ENCODE assay signal across 20 cellular contexts in genomic region chr6:32402812-32403211, GRCh38. TPM values are rescaled to one million over a fixed set of nuclear protein-coding genes. Genes with fewer than 3 reads are reported as not detected.
DNase-seq lines count a peak whose midpoint lies in the region; ATAC-seq, FAIRE-seq and TF ChIP-seq lines count a peak whose summit lies in the region.
"Had no signal": no experiment of that assay in that cellular context is flagged by ENCODE, and none has a peak within 500 bp of the region (broad histone marks: within the 10 kb centered on the region; RNA-seq: fewer than 3 reads in every experiment).

No MANE protein-coding gene starts in this region.

- H2BK15ac ChIP-seq in H9 (ENCODE audit: low read depth, low read length) = no peak overlapping the region

- H3K27me3 Mint-ChIP-seq in H9 (ENCODE audit: low read depth) (peaks cover 10% of the 10 kb centered on the region), neural progenitor cell (ENCODE audit: insufficient read depth, low read depth) (no peaks in the 10 kb centered on the region)

- POLR2A ChIA-PET in K562 (lab: Yijun Ruan, JAX) (interaction anchor here (0.6 to 1.3 kb wide), 2 partner anchors 8 to 297 kb away, joined by 3 read pairs; no protein-coding TSS in a partner anchor), PC-9 (lab: Charles Lee; ENCODE audit: unreplicated experiment) (no interaction called here)

- H3K36me3 ChIP-seq in BE2C (no peaks in the 10 kb centered on the region), K562 (ENCODE audit: control insufficient read depth, insufficient read depth, low read length) (no peaks in the 10 kb centered on the region), neural progenitor cell (no peaks in the 10 kb centered on the region), PC-9 (ENCODE audit: low read depth) (no peaks in the 10 kb centered on the region)

- no peak overlapping the region for H4K8ac ChIP-seq in H9 (replicated peaks; ENCODE audit: insufficient read length, low read depth, low read length)

- no peak for TF ChIP-seq EP300 in K562 (IDR thresholded peaks at IDR 0.05; ENCODE audit: low read length)

- H3K27ac Mint-ChIP-seq in H9 = no peak overlapping the region
- no peak overlapping the region for H3K27ac Mint-ChIP-seq in neural progenitor cell
- H3K27ac Mint-ChIP-seq: CD8-positive, alpha-beta T cell had no signal

- no peaks in the 10 kb centered on the region for H3F3A ChIP-seq in neural progenitor cell (ENCODE audit: low read depth)
- no peaks in the 10 kb centered on the region for H3F3A ChIP-seq in PC-9 (ENCODE audit: insufficient read depth, low read depth)

- no peak overlapping the region for H3T11ph ChIP-seq in H9 (ENCODE audit: low read length)

- H3K9ac ChIP-seq in H9 (ENCODE audit: extremely low read depth, insufficient read length, low read length) (no peak overlapping the region), K562 (ENCODE audit: insufficient read depth in 1 of 2, low read depth in 2 of 2, low read length in 2 of 2) (no peak overlapping the region), neural progenitor cell (no peak overlapping the region)

- CTCF ChIA-PET in K562 (lab: Yijun Ruan, JAX; ENCODE audit: low intra/inter-chr PET ratio) (no interaction called here), PC-9 (lab: Charles Lee) (no interaction called here)

- no peaks in the 10 kb centered on the region for H3K79me2 ChIP-seq in H9 (ENCODE audit: insufficient read depth, low read length)
- no peaks in the 10 kb centered on the region for H3K79me2 ChIP-seq in K562 (ENCODE audit: control insufficient read depth, insufficient read depth, low read length)
- no peaks in the 10 kb centered on the region for H3K79me2 ChIP-seq in neural progenitor cell (ENCODE audit: low read depth)
- H3K79me2 ChIP-seq in PC-9 (ENCODE audit: low read depth) = no peaks in the 10 kb centered on the region

- no TSS peak for BruUV-seq in K562 (replicated peaks; lab: Mats Ljungman, UMichigan)
- BruUV-seq in PC-9 (replicated peaks; lab: Mats Ljungman, UMichigan) = no TSS peak

- no peak overlapping the region for H3K14ac ChIP-seq in H9 (ENCODE audit: insufficient read depth, low read length)

- no peak overlapping the region for H3K4me3 Mint-ChIP-seq in H9
- H3K4me3 Mint-ChIP-seq in neural progenitor cell = no peak overlapping the region
- H3K4me3 Mint-ChIP-seq: CD14-positive monocyte; CD8-positive, alpha-beta T cell had no signal

- no peaks in the 10 kb centered on the region for H3K23me2 ChIP-seq in H9 (ENCODE audit: insufficient read length, low read depth, low read length, poor library complexity, severe bottlenecking)

- H3K23ac ChIP-seq in H9 (ENCODE audit: insufficient read length, low read depth, low read length) = no peak overlapping the region

- no peak for TF ChIP-seq RAD21 in K562 (CRISPR knock-in tag; conservative IDR thresholded peaks at IDR 0.05 in 1 of 2, IDR thresholded peaks at IDR 0.05 in 1 of 2)

- H3K9me3 Mint-ChIP-seq in H9 = peaks cover 0 to 3% of the 10 kb centered on the region in 2 experiments; a peak in 3 of 5 replicates
- H3K9me3 Mint-ChIP-seq in neural progenitor cell = peaks cover 2% of the 10 kb centered on the region
- H3K9me3 Mint-ChIP-seq: CD8-positive, alpha-beta T cell had no signal

- no peak overlapping the region for H2BK5ac ChIP-seq in H9 (ENCODE audit: insufficient read length, low read length)

- no peak overlapping the region for H3K18ac ChIP-seq in H9 (ENCODE audit: insufficient read length, low read depth, low read length)

- no peak for DNase-seq in BE2C
- DNase-seq in H9 = no peak
- no peak for DNase-seq in K562 (ENCODE audit: extremely low read depth in 1 of 4, low spot score in 3 of 4)
- peak; percentile 16 for DNase-seq in neural progenitor cell (ENCODE audit: low spot score)
- DNase-seq in SIG-M5 (lab: John Stamatoyannopoulos, UW) = no peak
- DNase-seq in NCI-H2196 treated with DMSO at 0.1 percent for 48 hours (lab: John Stamatoyannopoulos, UW; ENCODE audit: unreplicated experiment) = no peak
- DNase-seq in PC-9 = no peak
- DNase-seq: CD8-positive, alpha-beta T cell; COR-L47; DMS153; DMS79 treated with DMSO at 0.1 percent for 48 hours; EL had no signal

- no peaks in the 10 kb centered on the region for H3K4me1 ChIP-seq in BE2C
- H3K4me1 ChIP-seq in H9 (ENCODE audit: insufficient read depth, low read length) = peaks cover 4% of the 10 kb centered on the region; the same call in 1 of the 2 replicates
- no peaks in the 10 kb centered on the region for H3K4me1 ChIP-seq in K562 (replicated peaks in 1 of 2; ENCODE audit: control insufficient read depth in 2 of 2, insufficient read depth in 2 of 2, low read length in 2 of 2)
- H3K4me1 ChIP-seq in neural progenitor cell = peaks cover 13% of the 10 kb centered on the region
- no peaks in the 10 kb centered on the region for H3K4me1 ChIP-seq in PC-9 (replicated peaks; ENCODE audit: insufficient read depth)

- no peak overlapping the region for H3K56ac ChIP-seq in H9 (ENCODE audit: insufficient read length, low read depth, low read length)

- no peak overlapping the region for H3K4me2 ChIP-seq in H9 (ENCODE audit: insufficient read depth, insufficient read length, low read length)
- no peak overlapping the region for H3K4me2 ChIP-seq in K562 (ENCODE audit: insufficient read depth, low read length)
- H3K4me2 ChIP-seq in neural progenitor cell = no peak overlapping the region
- H3K4me2 ChIP-seq in PC-9 = no peak overlapping the region

- H3K4ac ChIP-seq in H9 (ENCODE audit: low read depth, low read length) = no peak overlapping the region

- H3K4me3 ChIP-seq in BE2C (ENCODE audit: low read depth, low read length) (no peak overlapping the region), K562 (no peak overlapping the region), neural progenitor cell (no peak overlapping the region), PC-9 (no peak overlapping the region)

- H2AK5ac ChIP-seq in H9 (ENCODE audit: insufficient read length, low read length) = no peak overlapping the region

- ATAC-seq in K562 = peak; percentile 54; the same call in 1 of the 3 replicates
- ATAC-seq: CD8-positive, alpha-beta T cell had no signal

- FAIRE-seq in K562 (lab: Jason Lieb, UNC) = no peak
- FAIRE-seq: A204.1, D721Med, G401.6, GM12891, HTR-8/SVneo had no signal

- no peak overlapping the region for H2BK20ac ChIP-seq in H9 (ENCODE audit: low read depth, low read length, poor library complexity, severe bottlenecking)

- no peaks in the 10 kb centered on the region for H3K79me1 ChIP-seq in H9 (ENCODE audit: insufficient read depth, low read depth, low read length, poor library complexity, severe bottlenecking)

- no peak overlapping the region for H4K5ac ChIP-seq in H9 (ENCODE audit: insufficient read length, low read depth, low read length)

- H2AFZ ChIP-seq in H9 (ENCODE audit: low read length) (no peak overlapping the region), K562 (ENCODE audit: low read depth, low read length) (no peak overlapping the region), neural progenitor cell (replicated peaks) (no peak overlapping the region), PC-9 (no peak overlapping the region)

- no peaks in the 10 kb centered on the region for H3K9me1 ChIP-seq in K562 (ENCODE audit: control insufficient read depth, insufficient read depth, low read length)

- H4K20me1 ChIP-seq in H9 (ENCODE audit: control insufficient read depth, insufficient read depth, insufficient read length) (no peaks in the 10 kb centered on the region), K562 (replicated peaks; ENCODE audit: control insufficient read depth, insufficient read depth, low read length) (no peaks in the 10 kb centered on the region), neural progenitor cell (ENCODE audit: low read depth) (no peaks in the 10 kb centered on the region), PC-9 (ENCODE audit: insufficient read depth) (no peaks in the 10 kb centered on the region; the same call in 1 of the 2 replicates)

- H4K91ac ChIP-seq in H9 (ENCODE audit: insufficient read length, low read depth, low read length) = no peak overlapping the region

- H2BK12ac ChIP-seq in H9 (ENCODE audit: insufficient read length, low read depth, low read length) = no peak overlapping the region

- H3K9me2 ChIP-seq in PC-9 (ENCODE audit: insufficient read depth) = no peaks in the 10 kb centered on the region

- no CpG with 5 or more reads among the region's 8 CpGs for WGBS in H9 (ENCODE audit: extremely low coverage, insufficient read length, low lambda C conversion rate)
- WGBS in K562 (ENCODE audit: insufficient coverage, low coverage, missing lambda C conversion rate) = 2% methylated on average over 8 of the region's 8 CpGs

- no peak for TF ChIP-seq POLR2A in K562 (conservative IDR thresholded peaks at IDR 0.05)

- no peak overlapping the region for H3K27ac ChIP-seq in H9 (ENCODE audit: insufficient read length, low read depth, low read length)
- no peak overlapping the region for H3K27ac ChIP-seq in K562 (ENCODE audit: extremely low read depth, low read depth, low read length)
- H3K27ac ChIP-seq in neural progenitor cell = no peak overlapping the region
- H3K27ac ChIP-seq in PC-9 = no peak overlapping the region

- TF ChIP-seq CTCF in BE2C (IDR thresholded peaks at IDR 0.05; ENCODE audit: low read depth, low read length) (0 out of 2 replicates have a peak, but pooled peaks have one; percentile 5), H9 (conservative IDR thresholded peaks at IDR 0.05) (peak; percentile 36; the same call in 2 of the 3 replicates), K562 (IDR thresholded peaks at IDR 0.05 in 2 of 3, conservative IDR thresholded peaks at IDR 0.05 in 1 of 3; ENCODE audit: insufficient read depth in 2 of 3, low read depth in 1 of 3, low read length in 3 of 3) (no peak), neural progenitor cell (IDR thresholded peaks at IDR 0.05) (no peak), PC-9 (conservative IDR thresholded peaks at IDR 0.05) (no peak)

- H3K9me3 ChIP-seq in BE2C (no peaks in the 10 kb centered on the region), H9 (ENCODE audit: control insufficient read depth, low read depth, low read length) (no peaks in the 10 kb centered on the region), K562 (replicated peaks; ENCODE audit: control insufficient read depth, insufficient read depth, low read depth, low read length) (no peaks in the 10 kb centered on the region), neural progenitor cell (ENCODE audit: low read depth) (no peaks in the 10 kb centered on the region), PC-9 (ENCODE audit: insufficient read depth, low read depth) (no peaks in the 10 kb centered on the region)

- H3K4me1 Mint-ChIP-seq in H9 = peaks cover 8 to 11% of the 10 kb centered on the region in 2 experiments
- peaks cover 3% of the 10 kb centered on the region for H3K4me1 Mint-ChIP-seq in neural progenitor cell

- intact Hi-C loops in K562 (cut with micrococcal nuclease) (no loop called here), PC-9 (cut with micrococcal nuclease; ENCODE audit: unreplicated experiment) (no loop called here)

- H3K27me3 ChIP-seq in BE2C = peaks cover 53% of the 10 kb centered on the region
- H3K27me3 ChIP-seq in H9 (ENCODE audit: insufficient read depth, low read length) = no peaks in the 10 kb centered on the region
- H3K27me3 ChIP-seq in K562 (ENCODE audit: control insufficient read depth in 2 of 2, insufficient read depth in 2 of 2, low read length in 2 of 2) = peaks cover 3 to 27% of the 10 kb centered on the region in 2 experiments; a peak in 4 of 5 replicates
- no peaks in the 10 kb centered on the region for H3K27me3 ChIP-seq in neural progenitor cell
- peaks cover 57% of the 10 kb centered on the region; the same call in 1 of the 2 replicates for H3K27me3 ChIP-seq in PC-9 (ENCODE audit: insufficient read depth, low read depth)

- no peaks in the 10 kb centered on the region; a peak in 3 of 7 replicates for H3K36me3 Mint-ChIP-seq in H9 (ENCODE audit: insufficient read depth in 1 of 3, low read depth in 3 of 3)
- no peaks in the 10 kb centered on the region for H3K36me3 Mint-ChIP-seq in neural progenitor cell
- H3K36me3 Mint-ChIP-seq: CD14-positive monocyte; CD8-positive, alpha-beta T cell had no signal

- no peak overlapping the region for H2BK120ac ChIP-seq in H9 (ENCODE audit: low read depth, low read length, poor library complexity, severe bottlenecking)

- in situ Hi-C loops in K562 (cut with MboI) = no loop called here

RNA-seq across cellular contexts. Expression of gene BTNL2, which starts 4.2 kb away (rescaled TPM):
- not detected for polyA plus RNA-seq in BE2C (2012; ENCODE audit: insufficient read depth, insufficient read length, low read depth)
- total RNA-seq in H9 (2021) (not detected in 2 replicates), K562 (2014; rRNA removed) (not detected in 2 replicates), K562 (2014; rRNA removed; fragmentation: Illumina TruSeq; extraction: Trizol) (not detected in 2 replicates), K562 (2015; rRNA removed; fragmentation: Illumina TruSeq; extraction: Trizol) (not detected in 2 replicates), K562 (2021) (not detected in 2 replicates), neural progenitor cell (ENCODE audit: low replicate concordance) (not detected in 2 replicates), PC-9 (2021) (not detected in 2 replicates)
- not detected in 2 replicates for total RNA-seq in K562 (2011; cell fraction: chromatin; rRNA removed; ENCODE audit: low replicate concordance)
- total RNA-seq in K562 (2011; cell fraction: nucleolus; rRNA removed) = not detected in 2 replicates
- total RNA-seq in K562 (2011; cell fraction: nucleoplasm; rRNA removed) = not detected in 2 replicates
- polyA plus RNA-seq in K562 (2011; rRNA removed) (not detected in 2 replicates), K562 (2014; fragmentation: Illumina TruSeq; extraction: Trizol) (not detected in 2 replicates), K562 (2014; fragmentation: Nextera tagmentation; extraction: Ambion mirVana) (not detected), K562 (2014; rRNA removed) (not detected in 2 replicates)
- polyA plus RNA-seq in K562 (2011; cell fraction: cytosol; rRNA removed) = not detected in 2 replicates
- not detected in 2 replicates for polyA plus RNA-seq in K562 (2011; cell fraction: nucleus; rRNA removed)
- not detected in 2 replicates for polyA plus RNA-seq in K562 (2012)
- polyA minus RNA-seq in K562 (2011; rRNA and poly(A)+ RNA removed) = not detected in 2 replicates
- polyA minus RNA-seq in K562 (2011; cell fraction: cytosol; rRNA and poly(A)+ RNA removed) = not detected in 2 replicates
- not detected in 2 replicates for polyA minus RNA-seq in K562 (2011; cell fraction: nucleus; rRNA and poly(A)+ RNA removed)
- total RNA-seq: CD8-positive, alpha-beta T cell; H4 had no signal
- polyA plus RNA-seq: BJ, CD14-positive monocyte had no signal

RNA-seq across cellular contexts. Expression of gene TSBP1, which starts 31.1 kb away (rescaled TPM):
- not detected for polyA plus RNA-seq in BE2C (2012; ENCODE audit: insufficient read depth, insufficient read length, low read depth)
- not detected in 2 replicates for total RNA-seq in H9 (2021)
- not detected in 2 replicates for total RNA-seq in K562 (2011; cell fraction: chromatin; rRNA removed; ENCODE audit: low replicate concordance)
- total RNA-seq in K562 (2011; cell fraction: nucleolus; rRNA removed) = not detected in 2 replicates
- total RNA-seq in K562 (2011; cell fraction: nucleoplasm; rRNA removed) = not detected in 2 replicates
- total RNA-seq in K562 (2014; rRNA removed) = not detected in 2 replicates
- not detected in 2 replicates for total RNA-seq in K562 (2014; rRNA removed; fragmentation: Illumina TruSeq; extraction: Trizol)
- not detected in 2 replicates for total RNA-seq in K562 (2015; rRNA removed; fragmentation: Illumina TruSeq; extraction: Trizol)
- not detected in 2 replicates for total RNA-seq in K562 (2021)
- not detected in 2 replicates for polyA plus RNA-seq in K562 (2011; rRNA removed)
- not detected in 2 replicates for polyA plus RNA-seq in K562 (2011; cell fraction: cytosol; rRNA removed)
- not detected in 2 replicates for polyA plus RNA-seq in K562 (2011; cell fraction: nucleus; rRNA removed)
- 0.04 TPM in 1 of 2 replicates, not detected in the other for polyA plus RNA-seq in K562 (2012)
- polyA plus RNA-seq in K562 (2014; fragmentation: Illumina TruSeq; extraction: Trizol) = not detected in 2 replicates
- polyA plus RNA-seq in K562 (2014; fragmentation: Nextera tagmentation; extraction: Ambion mirVana) = not detected
- not detected in 2 replicates for polyA plus RNA-seq in K562 (2014; rRNA removed)
- not detected in 2 replicates for polyA minus RNA-seq in K562 (2011; rRNA and poly(A)+ RNA removed)
- polyA minus RNA-seq in K562 (2011; cell fraction: cytosol; rRNA and poly(A)+ RNA removed) = not detected in 2 replicates
- polyA minus RNA-seq in K562 (2011; cell fraction: nucleus; rRNA and poly(A)+ RNA removed) = not detected in 2 replicates
- total RNA-seq in neural progenitor cell (ENCODE audit: low replicate concordance) = not detected in 2 replicates
- total RNA-seq in PC-9 (2021) = not detected in 2 replicates
- total RNA-seq: CD8-positive, alpha-beta T cell; H4 had no signal
- polyA plus RNA-seq: BJ, CD14-positive monocyte had no signal

RNA-seq across cellular contexts. Expression of gene HLA-DRA, which starts 36.9 kb away (rescaled TPM):
- not detected for polyA plus RNA-seq in BE2C (2012; ENCODE audit: insufficient read depth, insufficient read length, low read depth)
- total RNA-seq in H9 (2021) (2.8 and 3.1 TPM in 2 replicates), K562 (2014; rRNA removed) (not detected in 2 replicates), K562 (2014; rRNA removed; fragmentation: Illumina TruSeq; extraction: Trizol) (not detected in 2 replicates), K562 (2015; rRNA removed; fragmentation: Illumina TruSeq; extraction: Trizol) (0.34 and 0.47 TPM in 2 replicates), K562 (2021) (1.8 and 2.4 TPM in 2 replicates), neural progenitor cell (ENCODE audit: low replicate concordance) (1.8 and 2.3 TPM in 2 replicates), PC-9 (2021) (not detected in 2 replicates)
- total RNA-seq in K562 (2011; cell fraction: chromatin; rRNA removed; ENCODE audit: low replicate concordance) = not detected in 2 replicates
- not detected in 2 replicates for total RNA-seq in K562 (2011; cell fraction: nucleolus; rRNA removed)
- total RNA-seq in K562 (2011; cell fraction: nucleoplasm; rRNA removed) = not detected in 2 replicates
- polyA plus RNA-seq in K562 (2011; rRNA removed) (not detected in 2 replicates), K562 (2014; fragmentation: Illumina TruSeq; extraction: Trizol) (0.53 TPM in 1 of 2 replicates, not detected in the other), K562 (2014; fragmentation: Nextera tagmentation; extraction: Ambion mirVana) (under 1 TPM; 0.18 to 0.31 TPM), K562 (2014; rRNA removed) (0.41 and 0.80 TPM in 2 replicates)
- not detected in 2 replicates for polyA plus RNA-seq in K562 (2011; cell fraction: cytosol; rRNA removed)
- not detected in 2 replicates for polyA plus RNA-seq in K562 (2011; cell fraction: nucleus; rRNA removed)
- 0.05 and 0.42 TPM in 2 replicates for polyA plus RNA-seq in K562 (2012)
- 0.15 TPM in 1 of 2 replicates, not detected in the other for polyA minus RNA-seq in K562 (2011; rRNA and poly(A)+ RNA removed)
- polyA minus RNA-seq in K562 (2011; cell fraction: cytosol; rRNA and poly(A)+ RNA removed) = not detected in 2 replicates
- polyA minus RNA-seq in K562 (2011; cell fraction: nucleus; rRNA and poly(A)+ RNA removed) = not detected in 2 replicates
- polyA plus RNA-seq: BJ had no signal

Comparison
In these comparisons a context has a peak if more than half of its experiments do, and no peak if none do; other contexts are left out.
1. CTCF ChIP-seq: peak in BE2C (single experiment) and H9 (single experiment); none in K562 (0 of 3), neural progenitor cell (single experiment) and PC-9 (single experiment).